Comparison of ENCODE assay signal across 9 cellular contexts in the genomic region with DNA sequence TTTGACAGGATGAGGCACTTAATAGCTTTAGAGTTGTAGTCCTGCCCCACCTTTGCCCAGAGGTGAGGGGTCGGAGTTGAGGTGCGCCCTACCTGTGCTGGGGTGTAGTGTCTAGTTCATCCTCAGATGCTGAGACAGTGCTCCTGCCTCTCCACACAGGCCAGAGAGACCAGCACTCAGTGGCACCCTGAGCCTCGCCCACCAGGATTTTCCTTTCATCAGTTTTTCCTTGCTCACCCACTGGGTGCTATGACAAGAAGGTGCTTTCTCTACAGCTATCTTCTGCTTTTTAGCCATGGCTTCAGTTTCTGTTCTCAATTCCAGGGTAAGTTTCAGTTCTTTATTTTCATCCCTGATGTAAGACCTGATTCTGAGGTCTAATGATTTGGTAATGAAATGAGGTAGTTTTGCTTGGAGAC. TPM values are rescaled to one million over a fixed set of nuclear protein-coding genes. Genes with fewer than 3 reads are reported as not detected.
DNase-seq lines count a peak whose midpoint lies in the region; ATAC-seq, FAIRE-seq and TF ChIP-seq lines count a peak whose summit lies in the region.
"Had no signal": no experiment of that assay in that cellular context is flagged by ENCODE, and none has a peak within 500 bp of the region (broad histone marks: within the 10 kb centered on the region; RNA-seq: fewer than 3 reads in every experiment).

No MANE protein-coding gene starts in this region.

- no peaks in the 10 kb centered on the region for H3K4me1 ChIP-seq in BE2C

- TF ChIP-seq POLR2A in H54 (IDR thresholded peaks at IDR 0.05; ENCODE audit: low read depth, low read length) = no peak

- H3K36me3 ChIP-seq in BE2C = no peaks in the 10 kb centered on the region

- TF ChIP-seq CTCF in GM12873 (IDR thresholded peaks at IDR 0.05; ENCODE audit: insufficient read depth, low read depth, low read length, missing control alignments) (peak; percentile 14), BE2C (IDR thresholded peaks at IDR 0.05; ENCODE audit: low read depth, low read length) (no peak)

- no peaks in the 10 kb centered on the region for H3K27me3 ChIP-seq in BE2C

- H3K9me3 Mint-ChIP-seq in central memory CD8-positive, alpha-beta T cell = no peaks in the 10 kb centered on the region

- ATAC-seq in GM19372 (IDR thresholded peaks at IDR 0.05; ENCODE audit: low read depth, unreplicated experiment) (peak; percentile 89), HG03196 (IDR thresholded peaks at IDR 0.05; ENCODE audit: unreplicated experiment) (peak; percentile 81)
- peak; percentile 46 for ATAC-seq in central memory CD8-positive, alpha-beta T cell (replicated peaks; ENCODE audit: extremely low read depth, poor library complexity, severe bottlenecking)
- ATAC-seq: HCT116 had no signal

- FAIRE-seq in H54 (lab: Jason Lieb, UNC) = no peak

- no peaks in the 10 kb centered on the region for H3K36me3 Mint-ChIP-seq in central memory CD8-positive, alpha-beta T cell (ENCODE audit: insufficient read depth)

- no peak overlapping the region for H3K4me3 Mint-ChIP-seq in central memory CD8-positive, alpha-beta T cell

- H3K27ac Mint-ChIP-seq in central memory CD8-positive, alpha-beta T cell (ENCODE audit: low read depth) = no peak overlapping the region

- DNase-seq in central memory CD8-positive, alpha-beta T cell (ENCODE audit: low spot score in 2 of 2) = no peak
- DNase-seq in BE2C = no peak
- DNase-seq in NCI-H1092 (lab: John Stamatoyannopoulos, UW) = no peak
- no peak for DNase-seq in NCI-H187 (lab: John Stamatoyannopoulos, UW)
- DNase-seq in H54 (ENCODE audit: insufficient read length, low spot score) = no peak

- no peak overlapping the region for H3K4me3 ChIP-seq in BE2C (ENCODE audit: low read depth, low read length)

- peaks cover 14% of the 10 kb centered on the region for H3K27me3 Mint-ChIP-seq in central memory CD8-positive, alpha-beta T cell

- H3K4me1 Mint-ChIP-seq in central memory CD8-positive, alpha-beta T cell = no peaks in the 10 kb centered on the region

- H3K9me3 ChIP-seq in BE2C = no peaks in the 10 kb centered on the region

RNA-seq across cellular contexts. Expression of a gene that starts 16.8 kb away (rescaled TPM):
- polyA plus RNA-seq in BE2C (2012; ENCODE audit: insufficient read depth, insufficient read length, low read depth) = 9.7 TPM
